Comparison of ENCODE assay signal across 9 cellular contexts in genomic region chr2:48107326-48107925, GRCh38.
DNase-seq lines count a peak whose midpoint lies in the region; ATAC-seq, FAIRE-seq and TF ChIP-seq lines count a peak whose summit lies in the region.
"Had no signal": no experiment of that assay in that cellular context is flagged by ENCODE, and none has a peak within 500 bp of the region (broad histone marks: within the 10 kb centered on the region; RNA-seq: fewer than 3 reads in every experiment).

No MANE protein-coding gene starts in this region.

- no peak overlapping the region for H3K9ac ChIP-seq in KMS-11
- peak overlapping the region in 1 of 2 experiments; percentile 31; a peak in 1 of 4 replicates for H3K9ac ChIP-seq in K562 (ENCODE audit: insufficient read depth in 1 of 2, low read depth in 2 of 2, low read length in 2 of 2)

- H3K9me3 ChIP-seq in BE2C (no peaks in the 10 kb centered on the region), K562 (replicated peaks; ENCODE audit: control insufficient read depth, insufficient read depth, low read depth, low read length) (no peaks in the 10 kb centered on the region)

- H3K4me1 ChIP-seq in BE2C (no peaks in the 10 kb centered on the region), KMS-11 (ENCODE audit: low read depth, poor library complexity, severe bottlenecking) (peaks cover 27% of the 10 kb centered on the region), K562 (replicated peaks in 1 of 2; ENCODE audit: control insufficient read depth in 2 of 2, insufficient read depth in 2 of 2, low read length in 2 of 2) (peaks cover 17 to 19% of the 10 kb centered on the region in 2 experiments; a peak in 4 of 5 replicates)

- H3K4me3 ChIP-seq in BE2C (ENCODE audit: low read depth, low read length): peak overlapping the region; percentile 46
- H3K4me3 ChIP-seq in KMS-11 (IDR thresholded peaks at IDR 0.05; ENCODE audit: insufficient read depth, low read depth, low read length): no peak overlapping the region
- no peak overlapping the region for H3K4me3 ChIP-seq in K562

- H3K9me1 ChIP-seq in K562 (ENCODE audit: control insufficient read depth, insufficient read depth, low read length): no peaks in the 10 kb centered on the region

- peak overlapping the region; percentile 84; the same call in 1 of the 2 replicates for H2AFZ ChIP-seq in KMS-11 (ENCODE audit: low read depth)
- peak overlapping the region; percentile 92 for H2AFZ ChIP-seq in K562 (ENCODE audit: low read depth, low read length)

- H3K27me3 ChIP-seq in BE2C (no peaks in the 10 kb centered on the region), KMS-11 (ENCODE audit: insufficient read depth, low read depth) (no peaks in the 10 kb centered on the region), K562 (ENCODE audit: control insufficient read depth in 2 of 2, insufficient read depth in 2 of 2, low read length in 2 of 2) (no peaks in the 10 kb centered on the region)

- H4K20me1 ChIP-seq in KMS-11 (ENCODE audit: insufficient read depth) (no peaks in the 10 kb centered on the region), K562 (replicated peaks; ENCODE audit: control insufficient read depth, insufficient read depth, low read length) (no peaks in the 10 kb centered on the region)

- intact Hi-C loops in K562 (cut with micrococcal nuclease): loop anchor here (5.0 to 10.0 kb wide), 3 partner anchors 100 to 773 kb away; no protein-coding TSS in a partner anchor

- H3K79me2 ChIP-seq in KMS-11 (ENCODE audit: insufficient read depth, low read depth): no peaks in the 10 kb centered on the region
- H3K79me2 ChIP-seq in K562 (ENCODE audit: control insufficient read depth, insufficient read depth, low read length): no peaks in the 10 kb centered on the region

- no peaks in the 10 kb centered on the region for H3K36me3 ChIP-seq in BE2C
- no peaks in the 10 kb centered on the region for H3K36me3 ChIP-seq in KMS-11 (ENCODE audit: insufficient read depth)
- no peaks in the 10 kb centered on the region for H3K36me3 ChIP-seq in K562 (ENCODE audit: control insufficient read depth, insufficient read depth, low read length)

- peak; percentile 29 for DNase-seq in BE2C
- peak in 1 of 4 experiments; percentile 28 for DNase-seq in K562 (ENCODE audit: extremely low read depth in 1 of 4, low spot score in 3 of 4)
- peak; percentile 25 to 85 for DNase-seq in lung microvascular endothelial cell (ENCODE audit: low read depth in 2 of 2)
- no peak for DNase-seq in GM19238 (ENCODE audit: insufficient read length, low spot score)
- DNase-seq in activated CD8-positive, alpha-beta memory T cell treated with anti-CD3 and anti-CD28 coated beads, Interleukin-2, amount 50 U/mL, for 4 hours: no peak
- DNase-seq: activated CD4-positive, alpha-beta T cell treated with anti-CD3 and anti-CD28 coated beads for 48 hours had no signal

- CTCF ChIA-PET in K562 (lab: Yijun Ruan, JAX; ENCODE audit: low intra/inter-chr PET ratio): interaction anchor here (0.7 to 1.9 kb wide), 4 partner anchors 249 to 348 kb away, joined by 3 to 14 read pairs (median 4); no protein-coding TSS in a partner anchor

- peak; percentile 23 for FAIRE-seq in K562 (lab: Jason Lieb, UNC)

- H3K4me2 ChIP-seq in KMS-11: peak overlapping the region; percentile 69; the same call in 1 of the 2 replicates
- peak overlapping the region; percentile 79; the same call in 1 of the 2 replicates for H3K4me2 ChIP-seq in K562 (ENCODE audit: insufficient read depth, low read length)

- TF ChIP-seq EP300 in K562 (IDR thresholded peaks at IDR 0.05; ENCODE audit: low read length): no peak

- TF ChIP-seq POLR2A in K562 (conservative IDR thresholded peaks at IDR 0.05): no peak

- H3K27ac ChIP-seq in KMS-11: no peak overlapping the region
- H3K27ac ChIP-seq in K562 (ENCODE audit: extremely low read depth, low read depth, low read length): no peak overlapping the region

- in situ Hi-C loops in K562 (cut with MboI): no loop called here

- no TSS peak for BruUV-seq in K562 (replicated peaks; lab: Mats Ljungman, UMichigan)

- POLR2A ChIA-PET in K562 (lab: Yijun Ruan, JAX): interaction anchor here (0.5 to 0.8 kb wide), 4 partner anchors 226 to 339 kb away, joined by 3 read pairs; no protein-coding TSS in a partner anchor

- ATAC-seq in K562 (no peak), GM19463 (IDR thresholded peaks at IDR 0.05; ENCODE audit: unreplicated experiment) (no peak), HG03025 (IDR thresholded peaks at IDR 0.05; ENCODE audit: low FRiP score, unreplicated experiment) (no peak)

- 31% methylated on average over 9 of the region's 9 CpGs for WGBS in K562 (ENCODE audit: insufficient coverage, low coverage, missing lambda C conversion rate)

- TF ChIP-seq RAD21 in K562 (CRISPR knock-in tag; conservative IDR thresholded peaks at IDR 0.05 in 1 of 2, IDR thresholded peaks at IDR 0.05 in 1 of 2): no peak

- TF ChIP-seq CTCF in BE2C (IDR thresholded peaks at IDR 0.05; ENCODE audit: low read depth, low read length) (peak; percentile 13; the same call in 1 of the 2 replicates), KMS-11 (conservative IDR thresholded peaks at IDR 0.05; ENCODE audit: low read depth, low read length) (no peak), K562 (IDR thresholded peaks at IDR 0.05 in 2 of 3, conservative IDR thresholded peaks at IDR 0.05 in 1 of 3; ENCODE audit: insufficient read depth in 2 of 3, low read depth in 1 of 3, low read length in 3 of 3) (no peak)

TF ChIP-seq in K562, 482 proteins besides CTCF, POLR2A, EP300 and RAD21 (continues in another document):
- no peak for TF ChIP-seq PKNOX1 (IDR thresholded peaks at IDR 0.05)
- TF ChIP-seq RBM34 (IDR thresholded peaks at IDR 0.05; ENCODE audit: borderline replicate concordance, insufficient read depth, low read length): no peak
- no peak for TF ChIP-seq KLF13 (tag; IDR thresholded peaks at IDR 0.05; ENCODE audit: borderline replicate concordance, low read depth)
- TF ChIP-seq, protein P1, sequence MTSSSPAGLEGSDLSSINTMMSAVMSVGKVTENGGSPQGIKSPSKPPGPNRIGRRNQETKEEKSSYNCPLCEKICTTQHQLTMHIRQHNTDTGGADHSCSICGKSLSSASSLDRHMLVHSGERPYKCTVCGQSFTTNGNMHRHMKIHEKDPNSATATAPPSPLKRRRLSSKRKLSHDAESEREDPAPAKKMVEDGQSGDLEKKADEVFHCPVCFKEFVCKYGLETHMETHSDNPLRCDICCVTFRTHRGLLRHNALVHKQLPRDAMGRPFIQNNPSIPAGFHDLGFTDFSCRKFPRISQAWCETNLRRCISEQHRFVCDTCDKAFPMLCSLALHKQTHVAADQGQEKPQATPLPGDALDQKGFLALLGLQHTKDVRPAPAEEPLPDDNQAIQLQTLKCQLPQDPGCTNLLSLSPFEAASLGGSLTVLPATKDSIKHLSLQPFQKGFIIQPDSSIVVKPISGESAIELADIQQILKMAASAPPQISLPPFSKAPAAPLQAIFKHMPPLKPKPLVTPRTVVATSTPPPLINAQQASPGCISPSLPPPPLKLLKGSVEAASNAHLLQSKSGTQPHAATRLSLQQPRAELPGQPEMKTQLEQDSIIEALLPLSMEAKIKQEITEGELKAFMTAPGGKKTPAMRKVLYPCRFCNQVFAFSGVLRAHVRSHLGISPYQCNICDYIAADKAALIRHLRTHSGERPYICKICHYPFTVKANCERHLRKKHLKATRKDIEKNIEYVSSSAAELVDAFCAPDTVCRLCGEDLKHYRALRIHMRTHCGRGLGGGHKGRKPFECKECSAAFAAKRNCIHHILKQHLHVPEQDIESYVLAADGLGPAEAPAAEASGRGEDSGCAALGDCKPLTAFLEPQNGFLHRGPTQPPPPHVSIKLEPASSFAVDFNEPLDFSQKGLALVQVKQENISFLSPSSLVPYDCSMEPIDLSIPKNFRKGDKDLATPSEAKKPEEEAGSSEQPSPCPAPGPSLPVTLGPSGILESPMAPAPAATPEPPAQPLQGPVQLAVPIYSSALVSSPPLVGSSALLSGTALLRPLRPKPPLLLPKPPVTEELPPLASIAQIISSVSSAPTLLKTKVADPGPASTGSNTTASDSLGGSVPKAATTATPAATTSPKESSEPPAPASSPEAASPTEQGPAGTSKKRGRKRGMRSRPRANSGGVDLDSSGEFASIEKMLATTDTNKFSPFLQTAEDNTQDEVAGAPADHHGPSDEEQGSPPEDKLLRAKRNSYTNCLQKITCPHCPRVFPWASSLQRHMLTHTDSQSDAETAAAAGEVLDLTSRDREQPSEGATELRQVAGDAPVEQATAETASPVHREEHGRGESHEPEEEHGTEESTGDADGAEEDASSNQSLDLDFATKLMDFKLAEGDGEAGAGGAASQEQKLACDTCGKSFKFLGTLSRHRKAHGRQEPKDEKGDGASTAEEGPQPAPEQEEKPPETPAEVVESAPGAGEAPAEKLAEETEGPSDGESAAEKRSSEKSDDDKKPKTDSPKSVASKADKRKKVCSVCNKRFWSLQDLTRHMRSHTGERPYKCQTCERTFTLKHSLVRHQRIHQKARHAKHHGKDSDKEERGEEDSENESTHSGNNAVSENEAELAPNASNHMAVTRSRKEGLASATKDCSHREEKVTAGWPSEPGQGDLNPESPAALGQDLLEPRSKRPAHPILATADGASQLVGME (CRISPR knock-in tag; IDR thresholded peaks at IDR 0.05): no peak
- TF ChIP-seq ZNF41 (CRISPR knock-in tag; conservative IDR thresholded peaks at IDR 0.05): no peak
- TF ChIP-seq ATF3 (IDR thresholded peaks at IDR 0.05): peak; percentile 56
- TF ChIP-seq ATF3 (CRISPR knock-in tag; conservative IDR thresholded peaks at IDR 0.05): no peak
- TF ChIP-seq ZNF444 (CRISPR knock-in tag; IDR thresholded peaks at IDR 0.05): no peak

Comparison
In these comparisons a context has a peak if more than half of its experiments do, and no peak if none do; other contexts are left out.
1. DNase-seq: peak in BE2C (single experiment) and lung microvascular endothelial cell (2 of 2); none in GM19238 (single experiment) and activated CD8-positive, alpha-beta memory T cell treated with anti-CD3 and anti-CD28 coated beads, Interleukin-2, amount 50 U/mL, for 4 hours (single experiment).